ENCODE assay signal across 14 cellular contexts in the genomic region with DNA sequence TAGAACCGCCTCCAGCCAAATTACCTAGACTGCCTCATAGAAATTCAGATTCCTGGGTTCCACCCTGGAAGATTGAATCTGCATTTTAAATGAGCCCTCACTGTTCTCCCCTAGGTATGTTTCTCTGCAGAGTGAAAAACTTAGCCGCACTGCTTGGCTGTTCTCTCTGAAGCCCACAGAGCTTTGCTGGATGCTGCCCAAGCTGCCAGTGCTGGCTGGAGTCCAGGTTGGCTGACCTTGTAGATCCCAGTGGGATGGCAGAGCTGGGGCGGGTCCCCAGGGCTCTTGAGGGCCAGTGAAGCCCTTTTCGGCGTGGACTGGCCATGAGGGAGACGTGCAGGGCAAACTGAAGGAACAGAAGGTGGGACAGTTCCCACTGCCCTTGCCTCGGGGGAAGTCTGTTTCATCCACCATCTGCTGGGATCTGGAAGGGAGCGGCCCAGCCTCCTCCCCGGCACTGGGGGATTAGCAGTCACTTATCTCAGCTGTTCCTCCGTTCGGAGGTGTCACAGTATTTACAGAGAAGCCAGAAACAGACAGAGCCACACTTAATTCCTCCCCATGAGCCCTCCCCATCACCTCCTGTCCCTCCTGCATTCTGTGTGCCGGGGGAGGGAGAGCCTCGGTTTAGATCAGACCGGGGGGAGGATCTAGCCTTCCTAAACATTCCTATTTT. TPM values are rescaled to one million over a fixed set of nuclear protein-coding genes. Genes with fewer than 3 reads are reported as not detected.
DNase-seq lines count a peak whose midpoint lies in the region; ATAC-seq, FAIRE-seq and TF ChIP-seq lines count a peak whose summit lies in the region.
"Had no signal": no experiment of that assay in that cellular context is flagged by ENCODE, and none has a peak within 500 bp of the region (broad histone marks: within the 10 kb centered on the region; RNA-seq: fewer than 3 reads in every experiment).

No MANE protein-coding gene starts in this region.

- no peak for FAIRE-seq in pancreas (lab: Jason Lieb, UNC)

- H3K27ac ChIP-seq in pancreas: no peak overlapping the region
- H3K27ac ChIP-seq: upper lobe of right lung had no signal

- H3K27me3 Mint-ChIP-seq in type B pancreatic cell: peaks cover 39% of the 10 kb centered on the region

- H3K9me3 Mint-ChIP-seq in type B pancreatic cell: no peaks in the 10 kb centered on the region
- H3K9me3 Mint-ChIP-seq: memory B cell had no signal

- H3K27ac Mint-ChIP-seq in type B pancreatic cell: no peak overlapping the region
- H3K27ac Mint-ChIP-seq: memory B cell had no signal

- no peak overlapping the region for H3K9ac ChIP-seq in endocrine pancreas (ENCODE audit: control insufficient read depth, insufficient read depth, low read length)

- no peak overlapping the region for H3K4me3 Mint-ChIP-seq in type B pancreatic cell
- H3K4me3 Mint-ChIP-seq: memory B cell had no signal

- peak; percentile 39 for DNase-seq in EL
- peak; percentile 99 for DNase-seq in NCI-H82 (lab: John Stamatoyannopoulos, UW)
- peak; percentile 44 to 88 (median 72) for DNase-seq in pancreas
- no peak for DNase-seq in hepatic stellate cell (ENCODE audit: low spot score)
- DNase-seq in activated CD4-positive, alpha-beta T cell treated with anti-CD3 and anti-CD28 coated beads, Interleukin-2, amount 50 U/mL, for 1 hour: no peak
- DNase-seq in epidermal melanocyte (ENCODE audit: insufficient read length, low spot score): no peak
- no peak for DNase-seq in type B pancreatic cell (ENCODE audit: extremely low spot score, unreplicated experiment)
- DNase-seq: DND-41; stimulated activated CD4-positive, alpha-beta T cell treated with anti-CD3 and anti-CD28 coated beads, Interleukin-4, amount 100 ng/mL, for 1 hour; T-helper 9 cell; upper lobe of right lung had no signal

- no peaks in the 10 kb centered on the region for H3K9me3 ChIP-seq in endocrine pancreas (ENCODE audit: control insufficient read depth, low read length)
- no peaks in the 10 kb centered on the region for H3K9me3 ChIP-seq in pancreas
- H3K9me3 ChIP-seq: upper lobe of right lung had no signal

- peak; percentile 40 to 77 (median 62) for ATAC-seq in pancreas
- ATAC-seq: upper lobe of right lung had no signal

- H3K36me3 Mint-ChIP-seq in type B pancreatic cell: no peaks in the 10 kb centered on the region
- H3K36me3 Mint-ChIP-seq: memory B cell had no signal

- intact Hi-C loops in pancreas (cut with DNase I): no loop called here

- H3K4me3 ChIP-seq in endocrine pancreas (ENCODE audit: control insufficient read depth, insufficient read depth, low read length) (peak overlapping the region; percentile 35), pancreas (no peak overlapping the region)
- H3K4me3 ChIP-seq: upper lobe of right lung had no signal

- 25 to 28% methylated on average over 14 of the region's 14 CpGs for WGBS in pancreas, 2 donors

- H3K27me3 ChIP-seq in endocrine pancreas (ENCODE audit: control insufficient read depth, insufficient read depth, low read length): no peaks in the 10 kb centered on the region
- H3K27me3 ChIP-seq in pancreas: peaks cover 0 to 6% (median 0%) of the 10 kb centered on the region in 4 donors

- H3K36me3 ChIP-seq in endocrine pancreas (ENCODE audit: control insufficient read depth, insufficient read depth, low read length): no peaks in the 10 kb centered on the region
- no peaks in the 10 kb centered on the region for H3K36me3 ChIP-seq in pancreas
- H3K36me3 ChIP-seq: upper lobe of right lung had no signal

- H3K4me1 Mint-ChIP-seq in type B pancreatic cell (ENCODE audit: unreplicated experiment): peaks cover 12% of the 10 kb centered on the region
- H3K4me1 Mint-ChIP-seq: memory B cell had no signal

- TF ChIP-seq CTCF in pancreas (IDR thresholded peaks at IDR 0.05) (no peak), type B pancreatic cell (conservative IDR thresholded peaks at IDR 0.05) (no peak)

- H3K4me1 ChIP-seq in endocrine pancreas (ENCODE audit: control insufficient read depth, insufficient read depth, low read length) (no peaks in the 10 kb centered on the region), pancreas (no peaks in the 10 kb centered on the region)
- H3K4me1 ChIP-seq: upper lobe of right lung had no signal

RNA-seq across cellular contexts. Expression of gene ACTC1, which starts 3.9 kb away (rescaled TPM):
- total RNA-seq in pancreas (1 to 10 TPM in 1 of 6 donors, under 1 TPM in 3, not detected in 2; 0.13 to 5.2 (median 0.34) TPM), type B pancreatic cell (ENCODE audit: low replicate concordance) (0.52 and 19.7 TPM in 2 replicates)
- polyA plus RNA-seq in pancreas: 1 to 10 TPM; 1.6 to 2.6 TPM
- total RNA-seq: epithelial cell of proximal tubule had no signal

RNA-seq across cellular contexts. Expression of gene GJD2, which starts 44.5 kb away (rescaled TPM):
- total RNA-seq in pancreas (1 to 10 TPM in 5 of 6 donors, under 1 TPM in 1; 0.88 to 4.3 (median 2.3) TPM), type B pancreatic cell (ENCODE audit: low replicate concordance) (0.50 and 0.89 TPM in 2 replicates)
- 10 to 100 TPM in 1 of 2 donors, 1 to 10 TPM in 1; 5.2 to 25.5 TPM for polyA plus RNA-seq in pancreas
- total RNA-seq: epithelial cell of proximal tubule, upper lobe of right lung had no signal

Comparison
In these comparisons a context has a peak if more than half of its experiments do, and no peak if none do; other contexts are left out.
1. DNase-seq: peak in EL (single experiment), NCI-H82 (single experiment) and pancreas (6 of 6); none in hepatic stellate cell (single experiment), activated CD4-positive, alpha-beta T cell treated with anti-CD3 and anti-CD28 coated beads, Interleukin-2, amount 50 U/mL, for 1 hour (single experiment), epidermal melanocyte (single experiment) and type B pancreatic cell (single experiment).